ENCODE assay signal across 16 cellular contexts in genomic region chr7:106104861-106105260, GRCh38. TPM values are rescaled to one million over a fixed set of nuclear protein-coding genes. Genes with fewer than 3 reads are reported as not detected.
DNase-seq lines count a peak whose midpoint lies in the region; ATAC-seq, FAIRE-seq and TF ChIP-seq lines count a peak whose summit lies in the region.
"Had no signal": no experiment of that assay in that cellular context is flagged by ENCODE, and none has a peak within 500 bp of the region (broad histone marks: within the 10 kb centered on the region; RNA-seq: fewer than 3 reads in every experiment).

No MANE protein-coding gene starts in this region.

- H3K27me3 Mint-ChIP-seq in activated naive CD4-positive, alpha-beta T cell treated with anti-CD3 and anti-CD28 coated beads, Interleukin-2, amount 50 U/mL, for 24 hours = no peaks in the 10 kb centered on the region
- no peaks in the 10 kb centered on the region; the same call in 1 of the 2 replicates for H3K27me3 Mint-ChIP-seq in HFFc6 (ENCODE audit: insufficient read depth)

- H3K4me1 ChIP-seq in K562 (replicated peaks in 1 of 2; ENCODE audit: control insufficient read depth in 2 of 2, insufficient read depth in 2 of 2, low read length in 2 of 2) (peaks cover 5 to 33% of the 10 kb centered on the region in 2 experiments; a peak in 4 of 5 replicates), gastrocnemius medialis (peaks cover 90 to 96% of the 10 kb centered on the region in 2 donors), aorta (ENCODE audit: control insufficient read depth in 1 of 2, insufficient read depth in 2 of 2, low read length in 2 of 2) (peaks cover 4 to 6% of the 10 kb centered on the region in 2 donors), osteoblast (ENCODE audit: insufficient read depth, low read length) (peaks cover 6% of the 10 kb centered on the region)

- in situ Hi-C loops in K562 (cut with MboI) = no loop called here
- in situ Hi-C loops in gastrocnemius medialis (cut with MboI; ENCODE audit: low sequenced_read_pairs in 4 of 4) = loop anchor here in 2 of 4 donors (25.0 kb wide), 2 partner anchors 1093 to 1118 kb away; partner anchors contain the start of gene KMT2E (in 1 of the 2)

- H2AFZ ChIP-seq in K562 (ENCODE audit: low read depth, low read length) (no peak overlapping the region), osteoblast (ENCODE audit: low read length) (no peak overlapping the region)

- no peak overlapping the region for H3K9ac ChIP-seq in K562 (ENCODE audit: insufficient read depth in 1 of 2, low read depth in 2 of 2, low read length in 2 of 2)

- CTCF ChIA-PET in K562 (lab: Yijun Ruan, JAX; ENCODE audit: low intra/inter-chr PET ratio) = interaction anchor here (0.6 kb wide), 1 partner anchor 50 kb away, joined by 3 read pairs; no protein-coding TSS in a partner anchor

- H3K4me2 ChIP-seq in K562 (ENCODE audit: insufficient read depth, low read length) (no peak overlapping the region), osteoblast (ENCODE audit: insufficient read depth, low read length) (no peak overlapping the region)

- no peak for FAIRE-seq in K562 (lab: Jason Lieb, UNC)
- FAIRE-seq: H1 had no signal

- H3K27ac ChIP-seq in K562 (ENCODE audit: extremely low read depth, low read depth, low read length) = no peak overlapping the region
- H3K27ac ChIP-seq in gastrocnemius medialis = peak overlapping the region; percentile 44 to 72 (median 63)
- H3K27ac ChIP-seq in aorta (ENCODE audit: low read depth in 1 of 2, low read length in 2 of 2) = no peak overlapping the region
- H3K27ac ChIP-seq in osteoblast (ENCODE audit: low read depth, low read length) = no peak overlapping the region

- WGBS in K562 (ENCODE audit: insufficient coverage, low coverage, missing lambda C conversion rate) = 96% methylated on average over 2 of the region's 2 CpGs
- WGBS in aorta, 2 donors = 90% methylated on average over 2 of the region's 2 CpGs

- TF ChIP-seq CTCF in HFFc6 (IDR thresholded peaks at IDR 0.05) = no peak
- no peak for TF ChIP-seq CTCF in K562 (IDR thresholded peaks at IDR 0.05 in 2 of 3, conservative IDR thresholded peaks at IDR 0.05 in 1 of 3; ENCODE audit: insufficient read depth in 2 of 3, low read depth in 1 of 3, low read length in 3 of 3)
- TF ChIP-seq CTCF in gastrocnemius medialis (IDR thresholded peaks at IDR 0.05 in 4 of 5, conservative IDR thresholded peaks at IDR 0.05 in 1 of 5) = no peak
- TF ChIP-seq CTCF in osteoblast (IDR thresholded peaks at IDR 0.05; ENCODE audit: extremely low read depth, low read depth, low read length) = no peak

- TF ChIP-seq POLR2A in K562 (conservative IDR thresholded peaks at IDR 0.05) (no peak), gastrocnemius medialis (IDR thresholded peaks at IDR 0.05) (no peak)

- BruUV-seq in K562 (replicated peaks; lab: Mats Ljungman, UMichigan) = no TSS peak

- H3K4me3 Mint-ChIP-seq in activated naive CD4-positive, alpha-beta T cell treated with anti-CD3 and anti-CD28 coated beads, Interleukin-2, amount 50 U/mL, for 24 hours = no peak overlapping the region
- H3K4me3 Mint-ChIP-seq in HFFc6 = no peak overlapping the region

- H3K27ac Mint-ChIP-seq in activated naive CD4-positive, alpha-beta T cell treated with anti-CD3 and anti-CD28 coated beads, Interleukin-2, amount 50 U/mL, for 24 hours = peak overlapping the region; percentile 37
- H3K27ac Mint-ChIP-seq in activated naive CD4-positive, alpha-beta T cell treated with anti-CD3 and anti-CD28 coated beads, Interleukin-2, amount 50 U/mL, for 72 hours = no peak overlapping the region
- peak overlapping the region; percentile 1; the same call in 1 of the 2 replicates for H3K27ac Mint-ChIP-seq in HFFc6

- intact Hi-C loops in K562 (cut with micrococcal nuclease) (no loop called here), gastrocnemius medialis (cut with DNase I; ENCODE audit: low total_unique reads) (no loop called here), aorta (cut with DNase I) (no loop called here)

- no peak overlapping the region for H3K4me3 ChIP-seq in K562
- H3K4me3 ChIP-seq in gastrocnemius medialis = no peak overlapping the region
- no peak overlapping the region for H3K4me3 ChIP-seq in aorta (ENCODE audit: low read length in 2 of 2)
- no peak overlapping the region for H3K4me3 ChIP-seq in osteoblast (ENCODE audit: insufficient read depth, low read length)

- H3K36me3 Mint-ChIP-seq in activated naive CD4-positive, alpha-beta T cell treated with anti-CD3 and anti-CD28 coated beads, Interleukin-2, amount 50 U/mL, for 24 hours = no peaks in the 10 kb centered on the region
- H3K36me3 Mint-ChIP-seq in activated naive CD4-positive, alpha-beta T cell treated with anti-CD3 and anti-CD28 coated beads, Interleukin-2, amount 50 U/mL, for 72 hours = peaks cover 0 to 18% of the 10 kb centered on the region in 2 donors
- H3K36me3 Mint-ChIP-seq in HFFc6 (ENCODE audit: low read depth) = peaks cover 5% of the 10 kb centered on the region; the same call in 1 of the 2 replicates

- H3K36me3 ChIP-seq in K562 (ENCODE audit: control insufficient read depth, insufficient read depth, low read length) (peaks cover 8% of the 10 kb centered on the region; the same call in 2 of the 3 replicates), gastrocnemius medialis (no peaks in the 10 kb centered on the region), aorta (ENCODE audit: control insufficient read depth in 1 of 2, insufficient read depth in 2 of 2, low read length in 1 of 2) (no peaks in the 10 kb centered on the region), osteoblast (ENCODE audit: insufficient read depth, low read length) (no peaks in the 10 kb centered on the region)

- TF ChIP-seq RAD21 in K562 (CRISPR knock-in tag; conservative IDR thresholded peaks at IDR 0.05 in 1 of 2, IDR thresholded peaks at IDR 0.05 in 1 of 2) = no peak

- no peak for TF ChIP-seq EP300 in K562 (IDR thresholded peaks at IDR 0.05; ENCODE audit: low read length)

- H3K4me1 Mint-ChIP-seq in activated naive CD4-positive, alpha-beta T cell treated with anti-CD3 and anti-CD28 coated beads, Interleukin-2, amount 50 U/mL, for 24 hours = peaks cover 75% of the 10 kb centered on the region
- peaks cover 55% of the 10 kb centered on the region for H3K4me1 Mint-ChIP-seq in HFFc6 (ENCODE audit: low read depth)

- H3K9me1 ChIP-seq in K562 (ENCODE audit: control insufficient read depth, insufficient read depth, low read length) = no peaks in the 10 kb centered on the region

- H3K27me3 ChIP-seq in K562 (ENCODE audit: control insufficient read depth in 2 of 2, insufficient read depth in 2 of 2, low read length in 2 of 2) (no peaks in the 10 kb centered on the region), gastrocnemius medialis (no peaks in the 10 kb centered on the region), aorta (ENCODE audit: control insufficient read depth in 1 of 2, insufficient read depth in 2 of 2, low read length in 1 of 2) (no peaks in the 10 kb centered on the region), osteoblast (ENCODE audit: insufficient read depth, low read length) (no peaks in the 10 kb centered on the region)

- no peaks in the 10 kb centered on the region for H3K9me3 Mint-ChIP-seq in activated naive CD4-positive, alpha-beta T cell treated with anti-CD3 and anti-CD28 coated beads, Interleukin-2, amount 50 U/mL, for 24 hours
- H3K9me3 Mint-ChIP-seq in activated naive CD4-positive, alpha-beta T cell treated with anti-CD3 and anti-CD28 coated beads, Interleukin-2, amount 50 U/mL, for 72 hours = peaks cover 0 to 4% of the 10 kb centered on the region in 2 donors
- no peaks in the 10 kb centered on the region for H3K9me3 Mint-ChIP-seq in HFFc6

- H3K9me3 ChIP-seq in K562 (replicated peaks; ENCODE audit: control insufficient read depth, insufficient read depth, low read depth, low read length) (no peaks in the 10 kb centered on the region), gastrocnemius medialis (no peaks in the 10 kb centered on the region), aorta (ENCODE audit: control insufficient read depth, low read length) (no peaks in the 10 kb centered on the region), osteoblast (ENCODE audit: low read depth, low read length) (no peaks in the 10 kb centered on the region)

- no peak for ATAC-seq in activated naive CD4-positive, alpha-beta T cell treated with anti-CD3 and anti-CD28 coated beads, Interleukin-2, amount 50 U/mL, for 72 hours
- ATAC-seq in K562 (no peak), gastrocnemius medialis (no peak), aorta (ENCODE audit: low FRiP score) (no peak), GM21576 (IDR thresholded peaks at IDR 0.05; ENCODE audit: unreplicated experiment) (no peak)
- ATAC-seq: PC-3 had no signal

- DNase-seq in activated naive CD4-positive, alpha-beta T cell treated with anti-CD3 and anti-CD28 coated beads, Interleukin-2, amount 50 U/mL, for 72 hours (ENCODE audit: low spot score in 2 of 2) = no peak
- no peak for DNase-seq in HFFc6
- DNase-seq in K562 (ENCODE audit: extremely low read depth in 1 of 4, low spot score in 3 of 4) = no peak
- no peak for DNase-seq in gastrocnemius medialis
- no peak for DNase-seq in aorta
- DNase-seq in osteoblast (ENCODE audit: insufficient read length, low spot score, missing footprints) = no peak
- DNase-seq: C1 segment of cervical spinal cord, COR-L47, DMS153, NCI-H1436 treated with DMSO at 0.1 percent for 48 hours, NCI-H2081 treated with DMSO at 0.1 percent for 48 hours, NCI-H526, PC-3 had no signal

- H4K20me1 ChIP-seq in K562 (replicated peaks; ENCODE audit: control insufficient read depth, insufficient read depth, low read length) = peaks cover 23% of the 10 kb centered on the region; the same call in 1 of the 2 replicates
- H4K20me1 ChIP-seq in osteoblast (ENCODE audit: insufficient read depth, low read length) = peaks cover 22% of the 10 kb centered on the region

- peaks cover 90% of the 10 kb centered on the region for H3K79me2 ChIP-seq in K562 (ENCODE audit: control insufficient read depth, insufficient read depth, low read length)
- peaks cover 96% of the 10 kb centered on the region for H3K79me2 ChIP-seq in osteoblast (ENCODE audit: insufficient read depth, low read length)

- POLR2A ChIA-PET in K562 (lab: Yijun Ruan, JAX) = no interaction called here

RNA-seq across cellular contexts. Expression of gene SYPL1, which starts 7.3 kb away (rescaled TPM):
- 10 to 100 TPM; 22.9 to 30.8 TPM for total RNA-seq in activated naive CD4-positive, alpha-beta T cell treated with anti-CD3 and anti-CD28 coated beads, Interleukin-2, amount 50 U/mL, for 72 hours
- 10 to 100 TPM; 66.5 to 84.0 (median 74.6) TPM for total RNA-seq in HFFc6 (2021; fragmentation: NEBNext Ultra II Directional; extraction: Animal tissue kit (Norgen Biotek cat#: 25700))
- total RNA-seq in K562 (2011; cell fraction: chromatin; rRNA removed; ENCODE audit: low replicate concordance) = 58.3 and 92.7 TPM in 2 replicates
- total RNA-seq in K562 (2011; cell fraction: nucleolus; rRNA removed) = 54.4 and 68.0 TPM in 2 replicates
- 90.3 and 115 TPM in 2 replicates for total RNA-seq in K562 (2011; cell fraction: nucleoplasm; rRNA removed)
- 23.8 and 25.5 TPM in 2 replicates for total RNA-seq in K562 (2014; rRNA removed)
- total RNA-seq in K562 (2014; rRNA removed; fragmentation: Illumina TruSeq; extraction: Trizol) = 51.3 and 58.3 TPM in 2 replicates
- total RNA-seq in K562 (2015; rRNA removed; fragmentation: Illumina TruSeq; extraction: Trizol) = 45.0 and 47.8 TPM in 2 replicates
- total RNA-seq in K562 (2021) = 70.2 and 73.4 TPM in 2 replicates
- polyA plus RNA-seq in K562 (2011; rRNA removed) = 71.7 and 100 TPM in 2 replicates
- polyA plus RNA-seq in K562 (2011; cell fraction: cytosol; rRNA removed) = 41.5 and 68.5 TPM in 2 replicates
- 15.7 and 22.1 TPM in 2 replicates for polyA plus RNA-seq in K562 (2011; cell fraction: nucleus; rRNA removed)
- polyA plus RNA-seq in K562 (2012) = 94.6 and 111 TPM in 2 replicates
- polyA plus RNA-seq in K562 (2014; fragmentation: Illumina TruSeq; extraction: Trizol) = 71.9 and 81.5 TPM in 2 replicates
- polyA plus RNA-seq in K562 (2014; fragmentation: Nextera tagmentation; extraction: Ambion mirVana) = 100 to 1,000 TPM; 171 to 214 TPM
- polyA plus RNA-seq in K562 (2014; rRNA removed) = 53.5 and 54.1 TPM in 2 replicates
- 68.6 and 85.2 TPM in 2 replicates for polyA minus RNA-seq in K562 (2011; rRNA and poly(A)+ RNA removed)
- 27.0 and 38.1 TPM in 2 replicates for polyA minus RNA-seq in K562 (2011; cell fraction: cytosol; rRNA and poly(A)+ RNA removed)
- 14.4 and 20.3 TPM in 2 replicates for polyA minus RNA-seq in K562 (2011; cell fraction: nucleus; rRNA and poly(A)+ RNA removed)
- total RNA-seq in gastrocnemius medialis = 10 to 100 TPM; 81.5 to 90.9 (median 83.2) TPM
- total RNA-seq in aorta = 10 to 100 TPM; 69.1 to 70.5 TPM
- 10 to 100 TPM; 38.9 to 56.0 TPM for polyA plus RNA-seq in aorta
- 36.9 and 39.5 TPM in 2 replicates for total RNA-seq in osteoblast

Comparison
In these comparisons a context has a peak if more than half of its experiments do, and no peak if none do; other contexts are left out.
1. H3K27ac Mint-ChIP-seq: peak in activated naive CD4-positive, alpha-beta T cell treated with anti-CD3 and anti-CD28 coated beads, Interleukin-2, amount 50 U/mL, for 24 hours (single experiment) and HFFc6 (single experiment); none in activated naive CD4-positive, alpha-beta T cell treated with anti-CD3 and anti-CD28 coated beads, Interleukin-2, amount 50 U/mL, for 72 hours (0 of 2).
2. H3K27ac ChIP-seq: peak in gastrocnemius medialis (4 of 4); none in K562 (single experiment), aorta (0 of 2) and osteoblast (single experiment).